ENCODE assay signal across 11 cellular contexts in genomic region chr2:138059967-138060635, GRCh38.
DNase-seq lines count a peak whose midpoint lies in the region; ATAC-seq and TF ChIP-seq lines count a peak whose summit lies in the region.
"Had no signal": no experiment of that assay in that cellular context is flagged by ENCODE, and none has a peak within 500 bp of the region (broad histone marks: within the 10 kb centered on the region; RNA-seq: fewer than 3 reads in every experiment).

No MANE protein-coding gene starts in this region.

- H3K27ac ChIP-seq in left ventricle myocardium inferior (replicated peaks), result peak overlapping the region; percentile 65
- H3K27ac ChIP-seq: ascending aorta, SJCRH30 had no signal

- H3K36me3 ChIP-seq in left ventricle myocardium inferior, result no peaks in the 10 kb centered on the region
- H3K36me3 ChIP-seq: ascending aorta, SJCRH30 had no signal

- no peaks in the 10 kb centered on the region for H3K27me3 ChIP-seq in left ventricle myocardium inferior (ENCODE audit: low read depth)
- H3K27me3 ChIP-seq: ascending aorta, SJCRH30 had no signal

- TF ChIP-seq CTCF in AG09309 (IDR thresholded peaks at IDR 0.05; ENCODE audit: control insufficient read depth, insufficient read depth, low read depth, low read length, missing control alignments) (no peak), left ventricle myocardium inferior (IDR thresholded peaks at IDR 0.05; ENCODE audit: borderline replicate concordance) (no peak)

- ATAC-seq in SK-N-SH treated with all-trans-retinoic acid at 6 μM for 48 hours (peak; percentile 74), GM18502 (IDR thresholded peaks at IDR 0.05; ENCODE audit: poor library complexity, unreplicated experiment) (no peak), GM19351 (IDR thresholded peaks at IDR 0.05; ENCODE audit: unreplicated experiment) (no peak)

- peak; percentile 46 for DNase-seq in AG09309 (ENCODE audit: low read depth)
- DNase-seq in LHCN-M2 (ENCODE audit: low read depth), result peak; percentile 86
- DNase-seq in left ventricle myocardium inferior, result peak; percentile 79
- no peak for DNase-seq in ACHN
- no peak for DNase-seq in GM19238 (ENCODE audit: insufficient read length, low spot score)
- DNase-seq: DND-41 had no signal

- no peaks in the 10 kb centered on the region for H3K4me1 ChIP-seq in left ventricle myocardium inferior
- H3K4me1 ChIP-seq: ascending aorta had no signal

- in situ Hi-C loops in ACHN (cut with HindIII; ENCODE audit: low pct_ligation_motif_present, low pct_unique_long_range_greater_than_20kb, low sequenced_read_pairs), result no loop called here

- peaks cover 14% of the 10 kb centered on the region for H3K9me3 ChIP-seq in left ventricle myocardium inferior (replicated peaks)
- H3K9me3 ChIP-seq: ascending aorta, SJCRH30 had no signal

- no peak overlapping the region for H3K4me3 ChIP-seq in AG09309 (ENCODE audit: control insufficient read depth, low read depth, low read length)
- no peak overlapping the region for H3K4me3 ChIP-seq in left ventricle myocardium inferior
- H3K4me3 ChIP-seq: ascending aorta, SJCRH30 had no signal

- intact Hi-C loops in left ventricle myocardium inferior (cut with micrococcal nuclease), result no loop called here

TF ChIP-seq in SK-N-SH treated with all-trans-retinoic acid at 6 μM for 48 hours, 23 proteins besides CTCF, POLR2A, EP300 and RAD21:
- TF ChIP-seq CREB5 (CRISPR knock-in tag; IDR thresholded peaks at IDR 0.05; ENCODE audit: low read depth) (peak; percentile 35; the same call in 1 of the 2 replicates), ISL1 (CRISPR knock-in tag; IDR thresholded peaks at IDR 0.05) (peak; percentile 84), TCF4 (CRISPR knock-in tag; IDR thresholded peaks at IDR 0.05; ENCODE audit: borderline replicate concordance) (peak; percentile 64), ARNTL (CRISPR knock-in tag; IDR thresholded peaks at IDR 0.05; ENCODE audit: borderline replicate concordance, low read depth) (no peak), ZC3H10 (CRISPR knock-in tag; IDR thresholded peaks at IDR 0.05) (peak; percentile 7; the same call in 1 of the 2 replicates), ZFP3 (CRISPR knock-in tag; IDR thresholded peaks at IDR 0.05) (no peak)

Comparison
In these comparisons a context has a peak if more than half of its experiments do, and no peak if none do; other contexts are left out.
1. DNase-seq: peak in AG09309 (single experiment), LHCN-M2 (single experiment) and left ventricle myocardium inferior (single experiment); none in ACHN (single experiment) and GM19238 (single experiment).